In genomic region chr2:54618646-54619565, GRCh38 we compare ENCODE assay signal across 10 cellular contexts.
DNase-seq lines count a peak whose midpoint lies in the region; ATAC-seq and TF ChIP-seq lines count a peak whose summit lies in the region.
"Had no signal": no experiment of that assay in that cellular context is flagged by ENCODE, and none has a peak within 500 bp of the region (broad histone marks: within the 10 kb centered on the region; RNA-seq: fewer than 3 reads in every experiment).

No MANE protein-coding gene starts in this region.

- no peaks in the 10 kb centered on the region for H3K27me3 ChIP-seq in brain microvascular endothelial cell (replicated peaks)
- H3K27me3 ChIP-seq in lung (ENCODE audit: control insufficient read depth, insufficient read depth): no peaks in the 10 kb centered on the region
- no peaks in the 10 kb centered on the region for H3K27me3 ChIP-seq in tibial artery

- no peaks in the 10 kb centered on the region for H3K27me3 Mint-ChIP-seq in activated T-cell treated with anti-CD3 and anti-CD28 coated beads, Interleukin-2, amount 50 U/mL, for 24 hours
- no peaks in the 10 kb centered on the region for H3K27me3 Mint-ChIP-seq in activated T-cell treated with anti-CD3 and anti-CD28 coated beads, Interleukin-2, amount 50 U/mL, for 4 hours (ENCODE audit: low read depth)

- peaks cover 29% of the 10 kb centered on the region for H3K4me1 Mint-ChIP-seq in activated T-cell treated with anti-CD3 and anti-CD28 coated beads, Interleukin-2, amount 50 U/mL, for 24 hours (ENCODE audit: low read depth)
- H3K4me1 Mint-ChIP-seq in activated T-cell treated with anti-CD3 and anti-CD28 coated beads, Interleukin-2, amount 50 U/mL, for 4 hours (ENCODE audit: low read depth): peaks cover 26% of the 10 kb centered on the region

- intact Hi-C loops in tibial artery (cut with DNase I; ENCODE audit: low total_unique reads): no loop called here

- peaks cover 91% of the 10 kb centered on the region for H3K36me3 Mint-ChIP-seq in activated T-cell treated with anti-CD3 and anti-CD28 coated beads, Interleukin-2, amount 50 U/mL, for 24 hours (ENCODE audit: low read depth)
- H3K36me3 Mint-ChIP-seq in activated T-cell treated with anti-CD3 and anti-CD28 coated beads, Interleukin-2, amount 50 U/mL, for 4 hours (ENCODE audit: insufficient read depth): peaks cover 52% of the 10 kb centered on the region

- H3K27ac ChIP-seq in brain microvascular endothelial cell: peak overlapping the region; percentile 40
- H3K27ac ChIP-seq in lung (ENCODE audit: low read depth in 1 of 2, low read length in 1 of 2): peak overlapping the region; percentile 37 to 87
- peak overlapping the region; percentile 1 to 14 for H3K27ac ChIP-seq in tibial artery

- H3K4me1 ChIP-seq in lung (ENCODE audit: control insufficient read depth in 2 of 2, insufficient read depth in 2 of 2, low read length in 2 of 2) (peaks cover 20 to 44% of the 10 kb centered on the region in 2 donors), tibial artery (peaks cover 0 to 25% (median 11%) of the 10 kb centered on the region in 4 donors)

- DNase-seq in activated T-cell treated with anti-CD3 and anti-CD28 coated beads, Interleukin-2, amount 50 U/mL, for 24 hours: no peak
- no peak for DNase-seq in activated T-cell treated with anti-CD3 and anti-CD28 coated beads, Interleukin-2, amount 50 U/mL, for 4 hours
- DNase-seq in brain microvascular endothelial cell (no peak), lung (ENCODE audit: low spot score) (no peak), tibial artery (no peak), 8988T (no peak)
- DNase-seq: NCI-H446 had no signal

- H3K36me3 ChIP-seq in brain microvascular endothelial cell (replicated peaks) (peaks cover 78% of the 10 kb centered on the region), lung (ENCODE audit: control insufficient read depth in 2 of 2, insufficient read depth in 2 of 2, low read length in 2 of 2) (peaks cover 37 to 40% of the 10 kb centered on the region in 2 donors), tibial artery (peaks cover 50 to 67% (median 59%) of the 10 kb centered on the region in 3 donors)

- peak overlapping the region; percentile 56 for H3K27ac Mint-ChIP-seq in activated T-cell treated with anti-CD3 and anti-CD28 coated beads, Interleukin-2, amount 50 U/mL, for 24 hours

- WGBS in lung, 2 donors: 48 to 59% methylated on average over 5 of the region's 5 CpGs

- H3K9me3 ChIP-seq in lung (ENCODE audit: control insufficient read depth in 2 of 2, insufficient read depth in 1 of 2, low read length in 1 of 2) (no peaks in the 10 kb centered on the region), tibial artery (no peaks in the 10 kb centered on the region)

- TF ChIP-seq CTCF in brain microvascular endothelial cell (IDR thresholded peaks at IDR 0.05; ENCODE audit: low read depth, low read length, missing control alignments) (no peak), lung (IDR thresholded peaks at IDR 0.05; ENCODE audit: control extremely low read depth, extremely low read depth) (no peak), tibial artery (IDR thresholded peaks at IDR 0.05) (no peak)

- ATAC-seq in activated T-cell treated with anti-CD3 and anti-CD28 coated beads, Interleukin-2, amount 50 U/mL, for 4 hours: no peak
- no peak for ATAC-seq in lung (ENCODE audit: insufficient read depth, low FRiP score)
- ATAC-seq in HG03354 (IDR thresholded peaks at IDR 0.05; ENCODE audit: poor library complexity, severe bottlenecking, unreplicated experiment): no peak
- ATAC-seq in HG03139 (IDR thresholded peaks at IDR 0.05; ENCODE audit: unreplicated experiment): no peak
- ATAC-seq: GM12878 had no signal

- no peak overlapping the region for H3K4me3 Mint-ChIP-seq in activated T-cell treated with anti-CD3 and anti-CD28 coated beads, Interleukin-2, amount 50 U/mL, for 24 hours
- no peak overlapping the region for H3K4me3 Mint-ChIP-seq in activated T-cell treated with anti-CD3 and anti-CD28 coated beads, Interleukin-2, amount 50 U/mL, for 4 hours

- in situ Hi-C loops in brain microvascular endothelial cell (cut with HindIII; ENCODE audit: low pct_ligation_motif_present, low sequenced_read_pairs): no loop called here

- H3K4me3 ChIP-seq in brain microvascular endothelial cell (ENCODE audit: low read depth, low read length) (no peak overlapping the region), lung (no peak overlapping the region), tibial artery (no peak overlapping the region)
- H3K4me3 ChIP-seq: GM12878 had no signal

- H3K9me3 Mint-ChIP-seq in activated T-cell treated with anti-CD3 and anti-CD28 coated beads, Interleukin-2, amount 50 U/mL, for 24 hours: no peaks in the 10 kb centered on the region
- H3K9me3 Mint-ChIP-seq in activated T-cell treated with anti-CD3 and anti-CD28 coated beads, Interleukin-2, amount 50 U/mL, for 4 hours: no peaks in the 10 kb centered on the region

Comparison
In these comparisons a context has a peak if more than half of its experiments do, and no peak if none do; other contexts are left out.
1. H3K27ac ChIP-seq: peak in every context shown above with its lines; median percentile 62 in lung; 40 in brain microvascular endothelial cell; 8 in tibial artery.